8 cellular contexts compared by ENCODE assay signal in genomic region chr1:234962340-234962989, GRCh38.
DNase-seq lines count a peak whose midpoint lies in the region; ATAC-seq, FAIRE-seq and TF ChIP-seq lines count a peak whose summit lies in the region.

No MANE protein-coding gene starts in this region.

- peak overlapping the region; percentile 69 to 87 (median 76) for H3K27ac ChIP-seq in pancreas

- H3K4me3 Mint-ChIP-seq in T-helper 2 cell treated with Interferon-gamma antibody and Interleukin-4, amounts not matched to agents 5 μg/mL and 100 μg/mL, for 36 hours = peak overlapping the region; percentile 71

- 62 to 68% methylated on average over 9 of the region's 9 CpGs for WGBS in pancreas, 2 donors

- FAIRE-seq in pancreas (lab: Jason Lieb, UNC) (no peak), frontal cortex (lab: Jason Lieb, UNC) (no peak)

- H3K27me3 ChIP-seq in pancreas = no peaks in the 10 kb centered on the region

- no peak overlapping the region for H3K4me3 ChIP-seq in pancreas

- intact Hi-C loops in pancreas (cut with DNase I) = loop anchor here in 1 of 3 donors (5.0 kb wide), 2 partner anchors 115 to 350 kb away; partner anchors contain the start of gene IRF2BP2

- DNase-seq in DMS79 treated with DMSO at 0.1 percent for 48 hours (lab: John Stamatoyannopoulos, UW) (peak; percentile 82), pancreas (no peak), frontal cortex (ENCODE audit: low spot score in 2 of 2) (no peak), NCI-H1105 (lab: John Stamatoyannopoulos, UW) (no peak)
- DNase-seq in T-helper 2 cell treated with Interferon-gamma antibody and Interleukin-4, amounts not matched to agents 5 μg/mL and 100 μg/mL, for 36 hours (ENCODE audit: low spot score) = peak; percentile 44

- ATAC-seq in GM19455 (IDR thresholded peaks at IDR 0.05; ENCODE audit: unreplicated experiment) (peak; percentile 48), HG03520 (IDR thresholded peaks at IDR 0.05; ENCODE audit: unreplicated experiment) (peak; percentile 43), esophagus mucosa (peak; percentile 13), pancreas (peak in 2 of 4 donors; percentile 1 to 4)

- H3K27ac Mint-ChIP-seq in T-helper 2 cell treated with Interferon-gamma antibody and Interleukin-4, amounts not matched to agents 5 μg/mL and 100 μg/mL, for 36 hours = peak overlapping the region; percentile 92

- no peaks in the 10 kb centered on the region for H3K9me3 Mint-ChIP-seq in T-helper 2 cell treated with Interferon-gamma antibody and Interleukin-4, amounts not matched to agents 5 μg/mL and 100 μg/mL, for 36 hours

- H3K4me1 ChIP-seq in pancreas = peaks cover 58 to 77% (median 65%) of the 10 kb centered on the region in 3 donors

- H3K4me1 Mint-ChIP-seq in T-helper 2 cell treated with Interferon-gamma antibody and Interleukin-4, amounts not matched to agents 5 μg/mL and 100 μg/mL, for 36 hours (ENCODE audit: low read depth) = peaks cover 70% of the 10 kb centered on the region

- H3K27me3 Mint-ChIP-seq in T-helper 2 cell treated with Interferon-gamma antibody and Interleukin-4, amounts not matched to agents 5 μg/mL and 100 μg/mL, for 36 hours (ENCODE audit: low read depth) = no peaks in the 10 kb centered on the region

- H3K36me3 Mint-ChIP-seq in T-helper 2 cell treated with Interferon-gamma antibody and Interleukin-4, amounts not matched to agents 5 μg/mL and 100 μg/mL, for 36 hours (ENCODE audit: low read depth) = peaks cover 10% of the 10 kb centered on the region

- H3K36me3 ChIP-seq in pancreas = no peaks in the 10 kb centered on the region

- no peaks in the 10 kb centered on the region for H3K9me3 ChIP-seq in pancreas

- no peak for TF ChIP-seq CTCF in pancreas (IDR thresholded peaks at IDR 0.05)

Comparison
In these comparisons a context has a peak if more than half of its experiments do, and no peak if none do; other contexts are left out.
1. DNase-seq: peak in DMS79 treated with DMSO at 0.1 percent for 48 hours (single experiment) and T-helper 2 cell treated with Interferon-gamma antibody and Interleukin-4, amounts not matched to agents 5 μg/mL and 100 μg/mL, for 36 hours (single experiment); none in pancreas (0 of 6), frontal cortex (0 of 2) and NCI-H1105 (single experiment).